ENCODE assay signal across 8 cellular contexts in the genomic region with DNA sequence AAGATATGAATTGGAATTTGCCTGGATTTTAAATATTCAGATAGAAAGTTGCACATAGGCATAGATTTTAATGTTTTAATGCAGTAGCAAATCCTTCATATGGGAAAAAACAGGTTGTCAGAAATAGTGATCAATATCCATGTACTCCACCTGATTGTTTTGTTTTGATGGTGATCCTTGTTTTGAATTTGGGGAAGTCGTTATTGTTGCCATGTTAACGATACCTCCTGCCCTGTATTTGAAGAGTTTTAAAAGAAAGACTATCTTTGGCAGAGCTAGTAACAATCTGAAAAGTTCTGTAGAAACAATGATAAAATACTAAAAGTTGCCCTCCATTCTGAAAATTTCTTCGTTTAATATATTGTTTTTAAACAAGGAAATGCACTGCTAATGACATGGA. TPM values are rescaled to one million over a fixed set of nuclear protein-coding genes. Genes with fewer than 3 reads are reported as not detected.
DNase-seq lines count a peak whose midpoint lies in the region; ATAC-seq and TF ChIP-seq lines count a peak whose summit lies in the region.

No MANE protein-coding gene starts in this region.

- H3K4me3 Mint-ChIP-seq in osteocyte (ENCODE audit: unreplicated experiment), result peak overlapping the region; percentile 87

- H3K9me2 ChIP-seq in OCI-LY1 (ENCODE audit: low read depth, low read length), result no peaks in the 10 kb centered on the region

- peak overlapping the region; percentile 62 for H3K9ac ChIP-seq in ES-I3 (ENCODE audit: low read depth, low read length)
- peak overlapping the region; percentile 89 for H3K9ac ChIP-seq in OCI-LY1 (ENCODE audit: low read length)

- H4K20me1 ChIP-seq in OCI-LY1 (ENCODE audit: insufficient read depth, low read length), result no peaks in the 10 kb centered on the region

- DNase-seq in effector memory CD4-positive, alpha-beta T cell, result no peak
- DNase-seq in osteocyte (ENCODE audit: extremely low spot score, unreplicated experiment), result no peak
- no peak for DNase-seq in T-helper 9 cell
- no peak for DNase-seq in HEK293T (ENCODE audit: extremely low spot score)
- no peak for DNase-seq in DMS79 (lab: John Stamatoyannopoulos, UW)

- H3K9me3 Mint-ChIP-seq in osteocyte (ENCODE audit: unreplicated experiment), result no peaks in the 10 kb centered on the region

- POLR2A ChIA-PET in HEK293T (lab: Yijun Ruan, JAX), result interaction anchor here (1.0 kb wide), 1 partner anchor 73 kb away, joined by 3 read pairs; no protein-coding TSS in a partner anchor

- H3K36me3 Mint-ChIP-seq in osteocyte (ENCODE audit: unreplicated experiment), result no peaks in the 10 kb centered on the region

- no peaks in the 10 kb centered on the region for H3F3A ChIP-seq in OCI-LY1 (ENCODE audit: insufficient read depth, low read length)

- peak overlapping the region; percentile 94 for H3K4me2 ChIP-seq in OCI-LY1 (ENCODE audit: low read length)

- no peaks in the 10 kb centered on the region for H3K27me3 Mint-ChIP-seq in osteocyte (ENCODE audit: unreplicated experiment)

- H3K4me3 ChIP-seq in OCI-LY1 (ENCODE audit: low read depth, low read length, poor library complexity, severe bottlenecking), result peak overlapping the region; percentile 84
- H3K4me3 ChIP-seq in effector memory CD4-positive, alpha-beta T cell (ENCODE audit: insufficient read depth, low read depth, low read length, poor library complexity, severe bottlenecking), result peak overlapping the region; percentile 96

- no peak for ATAC-seq in HG03139 (IDR thresholded peaks at IDR 0.05; ENCODE audit: unreplicated experiment)

- peak overlapping the region; percentile 91 for H3K27ac Mint-ChIP-seq in osteocyte (ENCODE audit: unreplicated experiment)

- peaks cover 28% of the 10 kb centered on the region for H3K4me1 Mint-ChIP-seq in osteocyte (ENCODE audit: unreplicated experiment)

- CTCF ChIA-PET in HEK293T (lab: Yijun Ruan, JAX), result no interaction called here

- no peaks in the 10 kb centered on the region for H3K27me3 ChIP-seq in OCI-LY1 (ENCODE audit: insufficient read depth, low read length)
- no peaks in the 10 kb centered on the region for H3K27me3 ChIP-seq in effector memory CD4-positive, alpha-beta T cell (replicated peaks; ENCODE audit: control insufficient read depth, insufficient read depth, low read length, poor library complexity, severe bottlenecking)

- H3K79me2 ChIP-seq in OCI-LY1 (ENCODE audit: insufficient read depth, low read length), result peaks cover 58% of the 10 kb centered on the region

- no peaks in the 10 kb centered on the region for H3K4me1 ChIP-seq in ES-I3 (ENCODE audit: insufficient read depth, low read length)
- peaks cover 47% of the 10 kb centered on the region for H3K4me1 ChIP-seq in OCI-LY1 (ENCODE audit: insufficient read depth, low read length, severe bottlenecking)
- H3K4me1 ChIP-seq in effector memory CD4-positive, alpha-beta T cell (ENCODE audit: control insufficient read depth, insufficient read depth, low read length, poor library complexity, severe bottlenecking), result peaks cover 18% of the 10 kb centered on the region

- H3K36me3 ChIP-seq in ES-I3 (ENCODE audit: insufficient read depth, low read length) (no peaks in the 10 kb centered on the region), OCI-LY1 (ENCODE audit: insufficient read depth, low read length) (no peaks in the 10 kb centered on the region)
- H3K36me3 ChIP-seq in effector memory CD4-positive, alpha-beta T cell (ENCODE audit: control insufficient read depth, insufficient read depth, low read length), result no peaks in the 10 kb centered on the region

- TF ChIP-seq CTCF in OCI-LY1 (IDR thresholded peaks at IDR 0.05; ENCODE audit: low read length) (no peak), osteocyte (IDR thresholded peaks at IDR 0.05) (no peak)

- no peak overlapping the region for H2AFZ ChIP-seq in OCI-LY1 (ENCODE audit: low read length)

- no peak overlapping the region for H3K27ac ChIP-seq in OCI-LY1 (ENCODE audit: low read depth, low read length, poor library complexity, severe bottlenecking)
- peak overlapping the region; percentile 92 for H3K27ac ChIP-seq in effector memory CD4-positive, alpha-beta T cell (ENCODE audit: insufficient read depth, low read length, poor library complexity, severe bottlenecking)

- no peaks in the 10 kb centered on the region for H3K9me3 ChIP-seq in ES-I3 (ENCODE audit: control insufficient read depth, insufficient read depth, low read length)
- no peaks in the 10 kb centered on the region for H3K9me3 ChIP-seq in OCI-LY1 (ENCODE audit: low read length)
- no peaks in the 10 kb centered on the region for H3K9me3 ChIP-seq in effector memory CD4-positive, alpha-beta T cell (ENCODE audit: control insufficient read depth, low read length)

TF ChIP-seq in HEK293T, 16 proteins besides CTCF, POLR2A, EP300 and RAD21:
- TF ChIP-seq, protein P1, sequence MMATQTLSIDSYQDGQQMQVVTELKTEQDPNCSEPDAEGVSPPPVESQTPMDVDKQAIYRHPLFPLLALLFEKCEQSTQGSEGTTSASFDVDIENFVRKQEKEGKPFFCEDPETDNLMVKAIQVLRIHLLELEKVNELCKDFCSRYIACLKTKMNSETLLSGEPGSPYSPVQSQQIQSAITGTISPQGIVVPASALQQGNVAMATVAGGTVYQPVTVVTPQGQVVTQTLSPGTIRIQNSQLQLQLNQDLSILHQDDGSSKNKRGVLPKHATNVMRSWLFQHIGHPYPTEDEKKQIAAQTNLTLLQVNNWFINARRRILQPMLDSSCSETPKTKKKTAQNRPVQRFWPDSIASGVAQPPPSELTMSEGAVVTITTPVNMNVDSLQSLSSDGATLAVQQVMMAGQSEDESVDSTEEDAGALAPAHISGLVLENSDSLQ (IDR thresholded peaks at IDR 0.05), result no peak
- TF ChIP-seq FOXK2 (IDR thresholded peaks at IDR 0.05) (no peak), CTBP1 (IDR thresholded peaks at IDR 0.05; ENCODE audit: borderline replicate concordance) (no peak), LEF1 (IDR thresholded peaks at IDR 0.05; ENCODE audit: borderline replicate concordance) (no peak), SP1 (IDR thresholded peaks at IDR 0.05) (no peak), BHLHE40 (IDR thresholded peaks at IDR 0.05; ENCODE audit: borderline replicate concordance) (no peak), TARDBP (IDR thresholded peaks at IDR 0.05) (no peak), SUZ12 (IDR thresholded peaks at IDR 0.05) (no peak), FOXA1 (IDR thresholded peaks at IDR 0.05) (no peak), ELF4 (IDR thresholded peaks at IDR 0.05) (no peak), L3MBTL2 (conservative IDR thresholded peaks at IDR 0.05) (no peak), HDGF (IDR thresholded peaks at IDR 0.05; ENCODE audit: borderline replicate concordance) (no peak), FOXM1 (IDR thresholded peaks at IDR 0.05; ENCODE audit: borderline replicate concordance) (no peak)

RNA-seq across cellular contexts. Expression of a gene that starts 1.1 kb away (rescaled TPM):
- 41.4 and 42.2 TPM in 2 replicates for total RNA-seq in osteocyte
